In the genomic region with DNA sequence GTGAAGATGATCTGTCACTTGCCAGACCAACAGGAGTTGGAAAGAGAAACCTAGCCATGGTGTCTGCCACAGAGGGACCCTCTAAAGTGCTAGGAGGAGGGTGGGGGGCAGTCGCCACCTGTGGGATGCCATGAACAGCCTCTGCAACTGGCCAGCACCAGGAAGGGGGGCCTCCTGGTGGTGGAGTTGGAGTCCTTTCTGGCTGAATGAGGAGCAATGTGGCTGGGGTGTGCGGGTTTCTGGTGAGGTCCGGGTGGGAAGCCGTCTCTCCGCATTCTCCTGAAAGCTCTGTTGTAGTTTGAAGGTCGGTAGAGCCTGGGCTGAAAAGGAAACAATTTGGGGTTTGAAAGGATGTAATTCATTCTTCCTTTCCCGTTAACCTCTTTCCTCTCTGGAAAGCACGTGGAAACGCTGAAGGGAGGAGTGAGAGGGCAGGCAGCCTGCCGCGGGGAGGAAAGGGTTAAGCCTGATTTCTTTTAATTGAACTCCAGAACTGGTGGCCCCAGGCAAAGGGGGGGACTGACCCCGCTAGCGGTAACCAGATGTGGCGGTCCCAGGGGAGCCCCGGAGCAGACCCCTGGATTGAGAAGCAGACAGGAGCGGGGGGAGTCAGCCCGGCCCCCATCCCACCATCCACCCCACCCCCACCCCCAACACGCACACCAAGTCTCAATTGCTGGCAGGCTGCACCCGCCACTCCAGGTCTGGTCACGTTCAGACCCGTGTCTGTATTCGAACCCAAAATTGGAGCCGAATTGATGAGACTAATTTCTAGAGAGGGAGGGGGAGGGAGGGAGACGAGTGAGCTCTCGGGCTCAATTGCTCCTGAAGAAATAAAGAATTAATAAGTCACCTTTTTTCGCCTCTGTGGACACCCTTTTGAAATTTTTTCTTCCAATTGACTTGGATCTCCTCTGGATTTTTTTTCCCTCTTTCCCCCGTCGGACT, we compare ENCODE assay signal across 8 cellular contexts. TPM values are rescaled to one million over a fixed set of nuclear protein-coding genes. Genes with fewer than 3 reads are reported as not detected.
DNase-seq lines count a peak whose midpoint lies in the region; ATAC-seq, FAIRE-seq and TF ChIP-seq lines count a peak whose summit lies in the region.

No MANE protein-coding gene starts in this region.

- intact Hi-C loops in lower leg skin (cut with DNase I; ENCODE audit: low total_unique reads): no loop called here

- H2BK15ac ChIP-seq in H1 (ENCODE audit: low read length): no peak overlapping the region

- peaks cover 0 to 22% (median 0%) of the 10 kb centered on the region in 3 donors for H3K36me3 Mint-ChIP-seq in CD8-positive, alpha-beta memory T cell
- H3K36me3 Mint-ChIP-seq in neural progenitor cell: no peaks in the 10 kb centered on the region

- H4K20me1 ChIP-seq in MM.1S (ENCODE audit: insufficient read depth, low read length) (no peaks in the 10 kb centered on the region; the same call in 1 of the 2 replicates), H1 (replicated peaks in 1 of 2; ENCODE audit: control insufficient read depth in 1 of 2, insufficient read depth in 2 of 2, low read length in 2 of 2) (peaks cover 4 to 5% of the 10 kb centered on the region in 2 experiments), neural progenitor cell (ENCODE audit: low read depth) (peaks cover 68% of the 10 kb centered on the region)

- peaks cover 12 to 22% of the 10 kb centered on the region in 2 donors for H3K27me3 Mint-ChIP-seq in CD8-positive, alpha-beta memory T cell
- peaks cover 87% of the 10 kb centered on the region for H3K27me3 Mint-ChIP-seq in neural progenitor cell (ENCODE audit: insufficient read depth, low read depth)

- 2% methylated on average over 21 of the region's 28 CpGs; no CpG with 5 or more reads in 1 of the 2 experiments for WGBS in H1 (ENCODE audit: extremely low coverage in 1 of 2, insufficient coverage in 1 of 2, insufficient read length in 1 of 2, insufficient replicate concordance in 2 of 2, low coverage in 1 of 2, low lambda C conversion rate in 2 of 2, missing lambda C conversion rate in 1 of 2), 2 experiments
- WGBS in lower leg skin, 2 donors: 16 to 18% methylated on average over 25 to 28 of the region's 28 CpGs

- H3K27ac Mint-ChIP-seq in CD8-positive, alpha-beta memory T cell: peak overlapping the region in 5 of 8 donors; percentile 18 to 91 (median 68)
- no peak overlapping the region for H3K27ac Mint-ChIP-seq in neural progenitor cell

- H4K8ac ChIP-seq in H1 (ENCODE audit: extremely low read depth, insufficient read depth, low read length): no peak overlapping the region

- peaks cover 19% of the 10 kb centered on the region; the same call in 1 of the 2 replicates for H3K23me2 ChIP-seq in H1 (ENCODE audit: low read depth, low read length)

- H3K4me3 ChIP-seq in CD8-positive, alpha-beta memory T cell (ENCODE audit: low read length): peak overlapping the region; percentile 67
- H3K4me3 ChIP-seq in MM.1S (ENCODE audit: low read length): peak overlapping the region; percentile 96
- peak overlapping the region; percentile 37 to 70 (median 49); a peak in 7 of 8 replicates for H3K4me3 ChIP-seq in H1 (ENCODE audit: extremely low read depth in 1 of 4, insufficient read depth in 2 of 4, low read depth in 3 of 4, low read length in 4 of 4)
- peak overlapping the region; percentile 53 for H3K4me3 ChIP-seq in neural progenitor cell
- H3K4me3 ChIP-seq in lower leg skin (ENCODE audit: low read depth, poor library complexity, severe bottlenecking): no peak overlapping the region

- no peaks in the 10 kb centered on the region for H3K9me2 ChIP-seq in MM.1S (replicated peaks; ENCODE audit: insufficient read depth, low read length)

- H3K4me1 ChIP-seq in CD8-positive, alpha-beta memory T cell (ENCODE audit: insufficient read depth, low read length): peaks cover 24% of the 10 kb centered on the region
- peaks cover 10% of the 10 kb centered on the region for H3K4me1 ChIP-seq in MM.1S (ENCODE audit: low read length)
- H3K4me1 ChIP-seq in H1 (replicated peaks in 1 of 4; ENCODE audit: control insufficient read depth in 3 of 4, insufficient read depth in 4 of 4, low read length in 3 of 4): peaks cover 12 to 48% (median 20%) of the 10 kb centered on the region in 4 experiments
- peaks cover 43% of the 10 kb centered on the region for H3K4me1 ChIP-seq in neural progenitor cell

- H2BK12ac ChIP-seq in H1 (ENCODE audit: low read depth, low read length): peak overlapping the region; percentile 1; the same call in 1 of the 2 replicates

- no peak overlapping the region for H2BK5ac ChIP-seq in H1 (ENCODE audit: low read depth, low read length)

- no peak overlapping the region for H4K5ac ChIP-seq in H1 (ENCODE audit: insufficient read length, low read depth, low read length)

- no peak overlapping the region for H2BK120ac ChIP-seq in H1 (replicated peaks; ENCODE audit: low read depth, low read length)

- no peak overlapping the region for H3K14ac ChIP-seq in H1 (ENCODE audit: insufficient read length)

- peak overlapping the region; percentile 94; the same call in 1 of the 2 replicates for H3K9ac ChIP-seq in MM.1S (ENCODE audit: low read length)
- no peak overlapping the region for H3K9ac ChIP-seq in H1 (replicated peaks in 1 of 4; ENCODE audit: extremely low read depth in 1 of 4, low read depth in 3 of 4, low read length in 3 of 4)
- H3K9ac ChIP-seq in neural progenitor cell: no peak overlapping the region

- FAIRE-seq in H1 (lab: Jason Lieb, UNC): no peak
- FAIRE-seq in H54 (lab: Jason Lieb, UNC): no peak

- no peak for DNase-seq in CD8-positive, alpha-beta memory T cell
- no peak for DNase-seq in MM.1S
- DNase-seq in H1 (ENCODE audit: low read depth in 1 of 2, low spot score in 2 of 2): peak in 1 of 2 experiments; percentile 77
- DNase-seq in neural progenitor cell (ENCODE audit: low spot score): peak; percentile 63
- no peak for DNase-seq in H54 (ENCODE audit: insufficient read length, low spot score)
- no peak for DNase-seq in lower leg skin (ENCODE audit: low spot score in 2 of 2)
- no peak for DNase-seq in stimulated activated CD8-positive, alpha-beta memory T cell treated with anti-CD3 and anti-CD28 coated beads, Interleukin-4, amount 100 ng/mL, for 48 hours

- ATAC-seq in GM21526 (IDR thresholded peaks at IDR 0.05; ENCODE audit: low FRiP score, unreplicated experiment): no peak

- H3K9me3 Mint-ChIP-seq in CD8-positive, alpha-beta memory T cell: peaks cover 0 to 8% (median 0%) of the 10 kb centered on the region in 5 donors
- H3K9me3 Mint-ChIP-seq in neural progenitor cell: peaks cover 2% of the 10 kb centered on the region

- peak overlapping the region; percentile 90 for H2AFZ ChIP-seq in MM.1S (ENCODE audit: low read length)
- no peak overlapping the region for H2AFZ ChIP-seq in H1 (ENCODE audit: low read length)
- no peak overlapping the region for H2AFZ ChIP-seq in neural progenitor cell (replicated peaks)

- no peak overlapping the region for H3K4ac ChIP-seq in H1 (replicated peaks; ENCODE audit: insufficient read length, low read depth, low read length)

- no peak overlapping the region for H2BK20ac ChIP-seq in H1 (ENCODE audit: low read length)

- H3K27me3 ChIP-seq in CD8-positive, alpha-beta memory T cell (ENCODE audit: insufficient read depth, low read length, poor library complexity, severe bottlenecking): no peaks in the 10 kb centered on the region
- H3K27me3 ChIP-seq in MM.1S (replicated peaks; ENCODE audit: insufficient read depth, low read length) (0 out of 2 replicates have a peak, but pooled peaks cover under 1% of the 10 kb centered on the region), H1 (replicated peaks in 1 of 4; ENCODE audit: control insufficient read depth in 3 of 4, extremely low read depth in 1 of 4, insufficient read depth in 3 of 4, low read length in 3 of 4) (peaks cover 83 to 100% (median 97%) of the 10 kb centered on the region in 4 experiments), neural progenitor cell (peaks cover 100% of the 10 kb centered on the region)

- no peak overlapping the region for H3K56ac ChIP-seq in H1 (replicated peaks; ENCODE audit: insufficient read length, low read depth, low read length)

- POLR2A ChIA-PET in CD8-positive, alpha-beta memory T cell (lab: Charles Lee): interaction anchor here (0.8 kb wide), 1 partner anchor 44 kb away, joined by 4 read pairs; no protein-coding TSS in a partner anchor
- POLR2A ChIA-PET in H1 (lab: Charles Lee; ENCODE audit: partially characterized antibody): no interaction called here

- H3K27ac ChIP-seq in CD8-positive, alpha-beta memory T cell (ENCODE audit: low read depth, low read length): no peak overlapping the region
- no peak overlapping the region for H3K27ac ChIP-seq in MM.1S (ENCODE audit: low read length)
- no peak overlapping the region for H3K27ac ChIP-seq in H1 (ENCODE audit: low read depth, low read length)
- H3K27ac ChIP-seq in neural progenitor cell: no peak overlapping the region

- H2AK5ac ChIP-seq in H1 (ENCODE audit: low read depth, low read length): 0 out of 2 replicates have a peak overlapping the region, but pooled peaks have one; percentile 41

- TF ChIP-seq POLR2A in H1 (IDR thresholded peaks at IDR 0.05; ENCODE audit: control extremely low read depth in 1 of 2, low read depth in 2 of 2, low read length in 2 of 2) (no peak), H54 (IDR thresholded peaks at IDR 0.05; ENCODE audit: low read depth, low read length) (no peak), lower leg skin (IDR thresholded peaks at IDR 0.05) (no peak)

- no peaks in the 10 kb centered on the region for H3K79me1 ChIP-seq in H1 (ENCODE audit: low read depth, low read length)

- no peak for TF ChIP-seq EP300 in H1 (IDR thresholded peaks at IDR 0.05; ENCODE audit: borderline replicate concordance in 1 of 2, low read depth in 2 of 2, low read length in 2 of 2)

- H3K36me3 ChIP-seq in CD8-positive, alpha-beta memory T cell (ENCODE audit: insufficient read depth, low read length): no peaks in the 10 kb centered on the region
- H3K36me3 ChIP-seq in MM.1S (replicated peaks; ENCODE audit: insufficient read depth, low read length): no peaks in the 10 kb centered on the region; the same call in 1 of the 2 replicates
- no peaks in the 10 kb centered on the region for H3K36me3 ChIP-seq in H1 (ENCODE audit: control insufficient read depth in 2 of 4, insufficient read depth in 4 of 4, low read length in 3 of 4)
- H3K36me3 ChIP-seq in neural progenitor cell: no peaks in the 10 kb centered on the region

- CTCF ChIA-PET in CD8-positive, alpha-beta memory T cell (lab: Charles Lee): interaction anchor here (0.9 to 1.4 kb wide), 2 partner anchors 22 to 65 kb away, joined by 3 to 4 read pairs (median 3); no protein-coding TSS in a partner anchor
- CTCF ChIA-PET in H1 (lab: Charles Lee; ENCODE audit: partially characterized antibody): interaction anchor here (0.8 to 2.6 kb wide), 9 partner anchors 18 to 171 kb away, joined by 3 to 13 read pairs (median 3); no protein-coding TSS in a partner anchor

- no peak overlapping the region; the same call in 1 of the 2 replicates for H3K18ac ChIP-seq in H1 (ENCODE audit: extremely low read depth, low read length)

- peaks cover 45% of the 10 kb centered on the region for H3K79me2 ChIP-seq in MM.1S (ENCODE audit: low read length)
- H3K79me2 ChIP-seq in H1 (ENCODE audit: control insufficient read depth in 1 of 2, insufficient read depth in 2 of 2, low read length in 2 of 2): no peaks in the 10 kb centered on the region
- H3K79me2 ChIP-seq in neural progenitor cell (ENCODE audit: low read depth): no peaks in the 10 kb centered on the region

- H4K91ac ChIP-seq in H1 (replicated peaks; ENCODE audit: insufficient read length, low read length): no peak overlapping the region

- H3K9me3 ChIP-seq in CD8-positive, alpha-beta memory T cell (ENCODE audit: low read length): no peaks in the 10 kb centered on the region
- no peaks in the 10 kb centered on the region for H3K9me3 ChIP-seq in MM.1S (replicated peaks; ENCODE audit: insufficient read depth, low read length)
- no peaks in the 10 kb centered on the region for H3K9me3 ChIP-seq in H1 (ENCODE audit: insufficient read depth in 2 of 2, low read depth in 1 of 2, low read length in 1 of 2)
- H3K9me3 ChIP-seq in neural progenitor cell (ENCODE audit: low read depth): no peaks in the 10 kb centered on the region

- H3K23ac ChIP-seq in H1 (ENCODE audit: insufficient read length): no peak overlapping the region

- H3K4me3 Mint-ChIP-seq in CD8-positive, alpha-beta memory T cell: peak overlapping the region; percentile 77 to 98 (median 82)
- H3K4me3 Mint-ChIP-seq in neural progenitor cell: peak overlapping the region; percentile 77

- peak; percentile 12; the same call in 1 of the 2 replicates for TF ChIP-seq CTCF in MM.1S (IDR thresholded peaks at IDR 0.05; ENCODE audit: low read length)
- peak; percentile 50 to 64 (median 53); a peak in 3 of 4 replicates for TF ChIP-seq CTCF in H1 (IDR thresholded peaks at IDR 0.05; ENCODE audit: control extremely low read depth in 1 of 3, insufficient read depth in 1 of 3, low read depth in 1 of 3, low read length in 3 of 3)
- peak; percentile 42 for TF ChIP-seq CTCF in neural progenitor cell (IDR thresholded peaks at IDR 0.05)
- TF ChIP-seq CTCF in lower leg skin (IDR thresholded peaks at IDR 0.05): no peak

- H3K4me2 ChIP-seq in MM.1S (ENCODE audit: low read depth, low read length) (peak overlapping the region; percentile 79), H1 (ENCODE audit: insufficient read depth in 1 of 2, low read depth in 2 of 2, low read length in 2 of 2) (peak overlapping the region; percentile 77 to 86), neural progenitor cell (peak overlapping the region; percentile 76)

- peak; percentile 30 to 42; a peak in 3 of 4 replicates for TF ChIP-seq RAD21 in H1 (IDR thresholded peaks at IDR 0.05 in 1 of 2, conservative IDR thresholded peaks at IDR 0.05 in 1 of 2; ENCODE audit: low read depth in 2 of 2, low read length in 2 of 2)

- H3F3A ChIP-seq in MM.1S (ENCODE audit: insufficient read depth, low read length) (peaks cover 27% of the 10 kb centered on the region), neural progenitor cell (ENCODE audit: low read depth) (peaks cover 16% of the 10 kb centered on the region)

- peaks cover 31 to 51% (median 39%) of the 10 kb centered on the region in 3 donors for H3K4me1 Mint-ChIP-seq in CD8-positive, alpha-beta memory T cell
- H3K4me1 Mint-ChIP-seq in neural progenitor cell: peaks cover 49% of the 10 kb centered on the region

RNA-seq across cellular contexts. Expression of gene FLI1, which starts 1.8 kb away (rescaled TPM):
- 10 to 100 TPM; 41.7 to 45.2 TPM for total RNA-seq in CD8-positive, alpha-beta memory T cell
- polyA plus RNA-seq in CD8-positive, alpha-beta memory T cell: 89.2 TPM
- 0.22 and 0.29 TPM in 2 replicates for total RNA-seq in H1 (2021; fragmentation: NEBNext Ultra II Directional; extraction: Animal tissue kit (Norgen Biotek cat#: 25700))
- polyA plus RNA-seq in H1 (2011; rRNA removed): 0.18 and 0.30 TPM in 2 replicates
- polyA plus RNA-seq in H1 (2011; cell fraction: cytosol; rRNA removed): 0.21 TPM
- 0.14 TPM for polyA plus RNA-seq in H1 (2011; cell fraction: nucleus; rRNA removed)
- 0.15 to 0.58 TPM (median 0.43 TPM) in 3 of 4 replicates, not detected in the other for polyA plus RNA-seq in H1 (2012, experiment 1 of 2)
- polyA plus RNA-seq in H1 (2012, experiment 2 of 2): 0.04 TPM
- polyA plus RNA-seq in H1 (2013, experiment 1 of 2): 0.18 TPM
- 0.24 TPM for polyA plus RNA-seq in H1 (2013, experiment 2 of 2)
- polyA minus RNA-seq in H1 (2011; rRNA and poly(A)+ RNA removed): 0.38 and 1.5 TPM in 2 replicates
- polyA minus RNA-seq in H1 (2011; cell fraction: cytosol; rRNA and poly(A)+ RNA removed): not detected
- polyA minus RNA-seq in H1 (2011; cell fraction: nucleus; rRNA and poly(A)+ RNA removed): 0.50 TPM
- total RNA-seq in neural progenitor cell (ENCODE audit: low replicate concordance): not detected in 2 replicates
- 10 to 100 TPM in 1 of 4 donors, 1 to 10 TPM in 3; 3.8 to 16.5 (median 6.8) TPM for total RNA-seq in lower leg skin

Comparison
In these comparisons a context has a peak if more than half of its experiments do, and no peak if none do; other contexts are left out.
1. CTCF ChIP-seq: peak in MM.1S (single experiment), H1 (3 of 3) and neural progenitor cell (single experiment); none in lower leg skin (0 of 3).
2. Peak in every context shown above with its lines, with median percentiles within 50 percentile points of each other: H3K4me2 ChIP-seq.